1 cellular context compared by ENCODE assay signal in genomic region chr22:27804683-27805297, GRCh38.
A peak's percentile ranks its signal among the peaks of the same experiment; 100 is the strongest.
TF ChIP-seq lines count a peak whose summit lies in the region.

No MANE protein-coding gene starts in this region.

TF ChIP-seq in GM23338, 12 proteins besides CTCF, POLR2A, EP300 and RAD21 (continued from another document):
- TF ChIP-seq EZH2 (IDR thresholded peaks at IDR 0.05; ENCODE audit: low read depth, unreplicated experiment) (peak; percentile 43), EZH2phosphoT487 (IDR thresholded peaks at IDR 0.05; ENCODE audit: unreplicated experiment) (no peak), POLR2AphosphoS5 (IDR thresholded peaks at IDR 0.05; ENCODE audit: low read depth) (no peak), ZNF331 (CRISPR knock-in tag; IDR thresholded peaks at IDR 0.05; ENCODE audit: low read depth) (no peak)
